13 cellular contexts compared by ENCODE assay signal in the genomic region with DNA sequence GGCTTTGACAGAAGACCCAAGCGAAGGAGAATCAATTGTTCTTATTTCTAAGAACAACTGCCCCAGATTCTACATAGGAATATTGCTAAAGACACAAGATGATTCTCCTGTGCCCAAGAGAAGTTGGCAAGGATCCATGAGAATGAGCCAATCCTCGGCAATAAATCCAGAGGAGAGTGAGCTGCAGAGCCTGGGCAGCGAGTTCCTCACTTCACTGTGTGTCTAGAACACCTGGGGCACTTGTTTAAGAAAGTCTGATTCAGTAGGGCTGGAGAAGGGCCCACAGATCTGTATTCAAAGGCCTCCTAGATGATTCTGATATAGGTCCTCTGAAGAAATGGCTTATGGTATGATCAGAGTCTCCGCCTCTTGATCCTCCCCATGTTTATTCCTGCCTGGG. TPM values are rescaled to one million over a fixed set of nuclear protein-coding genes. Genes with fewer than 3 reads are reported as not detected.
A peak's percentile ranks its signal among the peaks of the same experiment; 100 is the strongest.
DNase-seq lines count a peak whose midpoint lies in the region; ATAC-seq and TF ChIP-seq lines count a peak whose summit lies in the region.
"Had no signal": no experiment of that assay in that cellular context is flagged by ENCODE, and none has a peak within 500 bp of the region (broad histone marks: within the 10 kb centered on the region; RNA-seq: fewer than 3 reads in every experiment).

No MANE protein-coding gene starts in this region.

- no peaks in the 10 kb centered on the region for H3K9me2 ChIP-seq in SK-N-SH

- no peak overlapping the region for H3K4me3 Mint-ChIP-seq in activated T-helper 2 cell treated with anti-CD3 and anti-CD28 coated beads, Interferon-gamma antibody, Interleukin-2, Interleukin-4, amounts not matched to agents 10 μg/mL and 5 μg/mL and 100 μg/mL, durations not matched to agents 14 hours and 24 hours and 36 hours (ENCODE audit: low read depth)
- no peak overlapping the region for H3K4me3 Mint-ChIP-seq in stimulated activated memory B cell treated with anti-CD40 and anti-IgM and Interleukin-4, amounts not matched to agents 10 μg/mL and 1 μg/mL and 100 μg/mL, for 72 hours
- H3K4me3 Mint-ChIP-seq: H9; stimulated activated naive CD8-positive, alpha-beta T cell treated with anti-CD3 and anti-CD28 coated beads, Interleukin-15, Interleukin-2, amounts not matched to agents 100 ng/mL and 50 ng/mL, for 24 hours had no signal

- POLR2A ChIA-PET in SK-N-SH (lab: Yijun Ruan, JAX), result no interaction called here

- H3K27ac Mint-ChIP-seq in activated T-helper 2 cell treated with anti-CD3 and anti-CD28 coated beads, Interferon-gamma antibody, Interleukin-2, Interleukin-4, amounts not matched to agents 10 μg/mL and 5 μg/mL and 100 μg/mL, durations not matched to agents 14 hours and 24 hours and 36 hours, result no peak overlapping the region
- no peak overlapping the region for H3K27ac Mint-ChIP-seq in stimulated activated memory B cell treated with anti-CD40 and anti-IgM and Interleukin-4, amounts not matched to agents 10 μg/mL and 1 μg/mL and 100 μg/mL, for 72 hours
- H3K27ac Mint-ChIP-seq: H9; stimulated activated naive CD8-positive, alpha-beta T cell treated with anti-CD3 and anti-CD28 coated beads, Interleukin-15, Interleukin-2, amounts not matched to agents 100 ng/mL and 50 ng/mL, for 24 hours had no signal

- no peak for TF ChIP-seq POLR2A in transverse colon (IDR thresholded peaks at IDR 0.05)

- 60% methylated on average over 4 of the region's 4 CpGs for WGBS in SK-N-SH (ENCODE audit: low lambda C conversion rate)
- WGBS in transverse colon (ENCODE audit: low coverage in 1 of 2), 2 donors, result 52 to 55% methylated on average over 3 to 4 of the region's 4 CpGs

- H3K79me2 ChIP-seq in SK-N-SH (ENCODE audit: insufficient read depth), result peaks cover 66% of the 10 kb centered on the region

- no peaks in the 10 kb centered on the region for H3K9me3 Mint-ChIP-seq in activated T-helper 2 cell treated with anti-CD3 and anti-CD28 coated beads, Interferon-gamma antibody, Interleukin-2, Interleukin-4, amounts not matched to agents 10 μg/mL and 5 μg/mL and 100 μg/mL, durations not matched to agents 14 hours and 24 hours and 36 hours
- no peaks in the 10 kb centered on the region for H3K9me3 Mint-ChIP-seq in stimulated activated memory B cell treated with anti-CD40 and anti-IgM and Interleukin-4, amounts not matched to agents 10 μg/mL and 1 μg/mL and 100 μg/mL, for 72 hours
- H3K9me3 Mint-ChIP-seq: H9; stimulated activated naive CD8-positive, alpha-beta T cell treated with anti-CD3 and anti-CD28 coated beads, Interleukin-15, Interleukin-2, amounts not matched to agents 100 ng/mL and 50 ng/mL, for 24 hours had no signal

- H3K4me2 ChIP-seq in SK-N-SH, result no peak overlapping the region

- no peaks in the 10 kb centered on the region for H4K20me1 ChIP-seq in SK-N-SH (ENCODE audit: insufficient read depth)

- no peaks in the 10 kb centered on the region for H3K9me3 ChIP-seq in SK-N-SH
- H3K9me3 ChIP-seq in transverse colon, result no peaks in the 10 kb centered on the region
- H3K9me3 ChIP-seq: neutrophil had no signal

- H3F3A ChIP-seq in SK-N-SH (replicated peaks; ENCODE audit: insufficient read depth), result peaks cover 16% of the 10 kb centered on the region

- TF ChIP-seq EP300 in SK-N-SH (IDR thresholded peaks at IDR 0.05; ENCODE audit: borderline replicate concordance in 1 of 2, low read depth in 1 of 2, low read length in 1 of 2) (no peak), transverse colon (IDR thresholded peaks at IDR 0.05; ENCODE audit: low read depth) (no peak)

- H3K36me3 ChIP-seq in SK-N-SH (replicated peaks in 1 of 2; ENCODE audit: control insufficient read depth in 1 of 2, insufficient read depth in 2 of 2, low read length in 1 of 2) (no peaks in the 10 kb centered on the region), transverse colon (no peaks in the 10 kb centered on the region)
- H3K36me3 ChIP-seq: neutrophil had no signal

- H3K27me3 ChIP-seq in SK-N-SH (ENCODE audit: insufficient read depth), result no peaks in the 10 kb centered on the region
- H3K27me3 ChIP-seq in transverse colon, result no peaks in the 10 kb centered on the region
- H3K27me3 ChIP-seq: neutrophil had no signal

- no peak for TF ChIP-seq RAD21 in SK-N-SH (IDR thresholded peaks at IDR 0.05; ENCODE audit: low read length)

- no peak for TF ChIP-seq CTCF in SK-N-SH (IDR thresholded peaks at IDR 0.05)
- no peak for TF ChIP-seq CTCF in fibroblast of the aortic adventitia (IDR thresholded peaks at IDR 0.05; ENCODE audit: insufficient read depth, low read length)
- no peak for TF ChIP-seq CTCF in transverse colon (IDR thresholded peaks at IDR 0.05)

- ATAC-seq in HG03045 (IDR thresholded peaks at IDR 0.05; ENCODE audit: unreplicated experiment), result no peak
- ATAC-seq in stimulated activated memory B cell treated with anti-CD40 and anti-IgM and Interleukin-4, amounts not matched to agents 10 μg/mL and 1 μg/mL and 100 μg/mL, for 72 hours, result no peak

- CTCF ChIA-PET in SK-N-SH (lab: Yijun Ruan, JAX), result no interaction called here

- peaks cover 2% of the 10 kb centered on the region for H3K27me3 Mint-ChIP-seq in activated T-helper 2 cell treated with anti-CD3 and anti-CD28 coated beads, Interferon-gamma antibody, Interleukin-2, Interleukin-4, amounts not matched to agents 10 μg/mL and 5 μg/mL and 100 μg/mL, durations not matched to agents 14 hours and 24 hours and 36 hours (ENCODE audit: low read depth)
- no peaks in the 10 kb centered on the region for H3K27me3 Mint-ChIP-seq in stimulated activated memory B cell treated with anti-CD40 and anti-IgM and Interleukin-4, amounts not matched to agents 10 μg/mL and 1 μg/mL and 100 μg/mL, for 72 hours

- DNase-seq in NCI-H82 (lab: John Stamatoyannopoulos, UW), result peak; percentile 50
- no peak for DNase-seq in NCI-H82 treated with DMSO at 0.1 percent for 48 hours (lab: John Stamatoyannopoulos, UW; ENCODE audit: unreplicated experiment)
- DNase-seq in SK-N-SH, result no peak
- DNase-seq in fibroblast of the aortic adventitia (ENCODE audit: low read depth), result peak; percentile 66
- DNase-seq in transverse colon, result peak; percentile 71
- DNase-seq in activated T-helper 2 cell treated with anti-CD3 and anti-CD28 coated beads, Interferon-gamma antibody, Interleukin-2, Interleukin-4, amounts not matched to agents 10 μg/mL and 5 μg/mL and 100 μg/mL, durations not matched to agents 14 hours and 24 hours and 36 hours (ENCODE audit: low spot score), result no peak
- DNase-seq: activated CD8-positive, alpha-beta memory T cell treated with anti-CD3 and anti-CD28 coated beads, Interleukin-2, amount 50 U/mL, for 48 hours; H9; stimulated activated CD4-positive, alpha-beta T cell treated with anti-CD3 and anti-CD28 coated beads, Interleukin-1b, Interleukin-23, amount 100 ng/mL, for 48 hours had no signal

- H2AFZ ChIP-seq in SK-N-SH (ENCODE audit: low read depth), result no peak overlapping the region

- no peaks in the 10 kb centered on the region for H3K4me1 Mint-ChIP-seq in activated T-helper 2 cell treated with anti-CD3 and anti-CD28 coated beads, Interferon-gamma antibody, Interleukin-2, Interleukin-4, amounts not matched to agents 10 μg/mL and 5 μg/mL and 100 μg/mL, durations not matched to agents 14 hours and 24 hours and 36 hours (ENCODE audit: low read depth)
- no peaks in the 10 kb centered on the region for H3K4me1 Mint-ChIP-seq in stimulated activated memory B cell treated with anti-CD40 and anti-IgM and Interleukin-4, amounts not matched to agents 10 μg/mL and 1 μg/mL and 100 μg/mL, for 72 hours

- H3K36me3 Mint-ChIP-seq in activated T-helper 2 cell treated with anti-CD3 and anti-CD28 coated beads, Interferon-gamma antibody, Interleukin-2, Interleukin-4, amounts not matched to agents 10 μg/mL and 5 μg/mL and 100 μg/mL, durations not matched to agents 14 hours and 24 hours and 36 hours (ENCODE audit: low read depth), result no peaks in the 10 kb centered on the region
- no peaks in the 10 kb centered on the region for H3K36me3 Mint-ChIP-seq in stimulated activated memory B cell treated with anti-CD40 and anti-IgM and Interleukin-4, amounts not matched to agents 10 μg/mL and 1 μg/mL and 100 μg/mL, for 72 hours

- H3K27ac ChIP-seq in SK-N-SH (ENCODE audit: low read depth in 2 of 2, low read length in 1 of 2), result peak overlapping the region; percentile 32 to 53; a peak in 2 of 4 replicates
- peak overlapping the region; percentile 61 to 67 (median 64) for H3K27ac ChIP-seq in transverse colon
- H3K27ac ChIP-seq: neutrophil had no signal

- H3K4me1 ChIP-seq in SK-N-SH (ENCODE audit: control insufficient read depth in 1 of 2, insufficient read depth in 2 of 2, low read depth in 1 of 2, low read length in 1 of 2), result peaks cover 44 to 47% of the 10 kb centered on the region in 2 experiments
- peaks cover 24 to 68% (median 41%) of the 10 kb centered on the region in 4 donors for H3K4me1 ChIP-seq in transverse colon

- in situ Hi-C loops in transverse colon (cut with MboI; ENCODE audit: low pct_ligation_motif_present in 1 of 4, low pct_unique_long_range_greater_than_20kb in 1 of 4, low sequenced_read_pairs in 3 of 4), result no loop called here

- no peak overlapping the region for H3K9ac ChIP-seq in SK-N-SH

- no peak overlapping the region for H3K4me3 ChIP-seq in SK-N-SH (ENCODE audit: low read depth in 2 of 2, low read length in 1 of 2)
- no peak overlapping the region for H3K4me3 ChIP-seq in fibroblast of the aortic adventitia (ENCODE audit: low read depth, low read length)
- H3K4me3 ChIP-seq in transverse colon, result no peak overlapping the region

- intact Hi-C loops in transverse colon (cut with DNase I; ENCODE audit: low total_unique reads), result no loop called here
- intact Hi-C loops in activated T-helper 2 cell treated with anti-CD3 and anti-CD28 coated beads, Interferon-gamma antibody, Interleukin-2, Interleukin-4, amounts not matched to agents 10 μg/mL and 5 μg/mL and 100 μg/mL, durations not matched to agents 14 hours and 24 hours and 36 hours (cut with micrococcal nuclease), result no loop called here

TF ChIP-seq in SK-N-SH, 30 proteins besides CTCF, POLR2A, EP300 and RAD21 (continues in another document):
- TF ChIP-seq, protein P1, sequence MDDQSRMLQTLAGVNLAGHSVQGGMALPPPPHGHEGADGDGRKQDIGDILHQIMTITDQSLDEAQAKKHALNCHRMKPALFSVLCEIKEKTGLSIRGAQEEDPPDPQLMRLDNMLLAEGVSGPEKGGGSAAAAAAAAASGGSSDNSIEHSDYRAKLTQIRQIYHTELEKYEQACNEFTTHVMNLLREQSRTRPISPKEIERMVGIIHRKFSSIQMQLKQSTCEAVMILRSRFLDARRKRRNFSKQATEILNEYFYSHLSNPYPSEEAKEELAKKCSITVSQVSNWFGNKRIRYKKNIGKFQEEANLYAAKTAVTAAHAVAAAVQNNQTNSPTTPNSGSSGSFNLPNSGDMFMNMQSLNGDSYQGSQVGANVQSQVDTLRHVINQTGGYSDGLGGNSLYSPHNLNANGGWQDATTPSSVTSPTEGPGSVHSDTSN (IDR thresholded peaks at IDR 0.05), result peak; percentile 63

RNA-seq across cellular contexts. Expression of a gene that starts 31.8 kb away (rescaled TPM):
- 106 and 164 TPM in 2 replicates for polyA plus RNA-seq in SK-N-SH (2012; rRNA removed)
- polyA plus RNA-seq in SK-N-SH (2012; cell fraction: cytosol; rRNA removed), result 138 and 141 TPM in 2 replicates
- 334 and 376 TPM in 2 replicates for polyA plus RNA-seq in SK-N-SH (2012; cell fraction: nucleus; rRNA removed)
- total RNA-seq in fibroblast of the aortic adventitia (ENCODE audit: low replicate concordance) (40.9 and 145 TPM in 2 replicates), transverse colon (10 to 100 TPM in 3 of 4 donors, 1 to 10 TPM in 1; 2.0 to 79.7 (median 69.9) TPM)
- total RNA-seq in activated T-helper 2 cell treated with anti-CD3 and anti-CD28 coated beads, Interferon-gamma antibody, Interleukin-2, Interleukin-4, amounts not matched to agents 10 μg/mL and 5 μg/mL and 100 μg/mL, durations not matched to agents 14 hours and 24 hours and 36 hours, result 30.3 and 33.5 TPM in 2 replicates

Comparison
In these comparisons a context has a peak if more than half of its experiments do, and no peak if none do; other contexts are left out.
1. DNase-seq: peak in NCI-H82 (single experiment), fibroblast of the aortic adventitia (single experiment) and transverse colon (single experiment); none in NCI-H82 treated with DMSO at 0.1 percent for 48 hours (single experiment), SK-N-SH (single experiment) and activated T-helper 2 cell treated with anti-CD3 and anti-CD28 coated beads, Interferon-gamma antibody, Interleukin-2, Interleukin-4, amounts not matched to agents 10 μg/mL and 5 μg/mL and 100 μg/mL, durations not matched to agents 14 hours and 24 hours and 36 hours (single experiment).